In genomic region chr4:184965185-184966052, GRCh38 we compare ENCODE assay signal across 1 cellular context.
TF ChIP-seq lines count a peak whose summit lies in the region.

No MANE protein-coding gene starts in this region.

TF ChIP-seq in GM12878, 131 proteins besides CTCF, POLR2A, EP300 and RAD21:
- peak; percentile 82 for TF ChIP-seq EED (IDR thresholded peaks at IDR 0.05; ENCODE audit: low read depth)
